1 cellular context compared by ENCODE assay signal in genomic region chr2:26885651-26886329, GRCh38.
TF ChIP-seq lines count a peak whose summit lies in the region.

No MANE protein-coding gene starts in this region.

TF ChIP-seq in GM12878, 131 proteins besides CTCF, POLR2A, EP300 and RAD21:
- peak; percentile 67 for TF ChIP-seq MTA2 (IDR thresholded peaks at IDR 0.05; ENCODE audit: low read depth)
- TF ChIP-seq SREBF1 (IDR thresholded peaks at IDR 0.05; ENCODE audit: low read length) = no peak
- TF ChIP-seq, protein P1, sequence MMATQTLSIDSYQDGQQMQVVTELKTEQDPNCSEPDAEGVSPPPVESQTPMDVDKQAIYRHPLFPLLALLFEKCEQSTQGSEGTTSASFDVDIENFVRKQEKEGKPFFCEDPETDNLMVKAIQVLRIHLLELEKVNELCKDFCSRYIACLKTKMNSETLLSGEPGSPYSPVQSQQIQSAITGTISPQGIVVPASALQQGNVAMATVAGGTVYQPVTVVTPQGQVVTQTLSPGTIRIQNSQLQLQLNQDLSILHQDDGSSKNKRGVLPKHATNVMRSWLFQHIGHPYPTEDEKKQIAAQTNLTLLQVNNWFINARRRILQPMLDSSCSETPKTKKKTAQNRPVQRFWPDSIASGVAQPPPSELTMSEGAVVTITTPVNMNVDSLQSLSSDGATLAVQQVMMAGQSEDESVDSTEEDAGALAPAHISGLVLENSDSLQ (IDR thresholded peaks at IDR 0.05) = peak; percentile 30; the same call in 1 of the 2 replicates
- no peak for TF ChIP-seq BACH1 (IDR thresholded peaks at IDR 0.05; ENCODE audit: borderline replicate concordance)
- TF ChIP-seq MXI1 (IDR thresholded peaks at IDR 0.05; ENCODE audit: low read depth, low read length) = no peak
- no peak for TF ChIP-seq PAX8 (IDR thresholded peaks at IDR 0.05)
TF ChIP-seq in GM12878: peak in this region for 2.
